Comparison of ENCODE assay signal across 16 cellular contexts in genomic region chr1:219788091-219788490, GRCh38.
DNase-seq lines count a peak whose midpoint lies in the region; ATAC-seq lines count a peak whose summit lies in the region.
"Had no signal": no experiment of that assay in that cellular context is flagged by ENCODE, and none has a peak within 500 bp of the region (broad histone marks: within the 10 kb centered on the region; RNA-seq: fewer than 3 reads in every experiment).

No MANE protein-coding gene starts in this region.

- DNase-seq in HCEC 1CT (peak; percentile 50), RPMI7951 (ENCODE audit: low read depth) (peak; percentile 79), T-helper 2 cell (no peak)
- DNase-seq: CD4-positive, CD25-positive, alpha-beta regulatory T cell; DMS79; GF-D8; MV-4-11; NCI-H1417; NCI-H1930; NCI-H510A; NCI-H774 had no signal

- ATAC-seq in esophagus mucosa, result peak; percentile 60
- no peak for ATAC-seq in GM19023 (IDR thresholded peaks at IDR 0.05; ENCODE audit: unreplicated experiment)
- no peak for ATAC-seq in GM18909 (IDR thresholded peaks at IDR 0.05; ENCODE audit: poor library complexity, unreplicated experiment)
- ATAC-seq in HG03460 (IDR thresholded peaks at IDR 0.05; ENCODE audit: unreplicated experiment), result no peak
- ATAC-seq: Right ventricle myocardium inferior had no signal

Comparison
In these comparisons a context has a peak if more than half of its experiments do, and no peak if none do; other contexts are left out.
1. DNase-seq: peak in HCEC 1CT (single experiment) and RPMI7951 (single experiment); none in T-helper 2 cell (0 of 5).